ENCODE assay signal across 1 cellular context in genomic region chr1:43932786-43933385, GRCh38.
TF ChIP-seq lines count a peak whose summit lies in the region.

No MANE protein-coding gene starts in this region.

TF ChIP-seq in HCT116, 20 proteins besides CTCF, POLR2A, EP300 and RAD21 (continued from another document):
- TF ChIP-seq EZH2phosphoT487 (IDR thresholded peaks at IDR 0.05; ENCODE audit: borderline replicate concordance) (no peak), ZNF274 (IDR thresholded peaks at IDR 0.05; ENCODE audit: low read depth, low read length) (no peak), YY1 (IDR thresholded peaks at IDR 0.05; ENCODE audit: extremely low read depth, insufficient replicate concordance, low read depth, low read length) (no peak)
